ENCODE assay signal across 8 cellular contexts in genomic region chr19:11738746-11739620, GRCh38. TPM values are rescaled to one million over a fixed set of nuclear protein-coding genes. Genes with fewer than 3 reads are reported as not detected.
DNase-seq lines count a peak whose midpoint lies in the region; ATAC-seq and TF ChIP-seq lines count a peak whose summit lies in the region.

Gene ZNF823 (minus strand): TSS chr19:11738946. CDS start chr19:11738819, 127 bp downstream.

- WGBS in SK-N-SH (ENCODE audit: low lambda C conversion rate) = under 1% methylated on average over 13 of the region's 35 CpGs

- H3K9ac ChIP-seq in SK-N-SH = peak within 1 kb of the TSS; percentile 87

- peaks cover 0 to 4% of the 10 kb centered on the region in 2 donors for H3K9me3 Mint-ChIP-seq in activated naive CD4-positive, alpha-beta T cell treated with anti-CD3 and anti-CD28 coated beads, Interleukin-2, amount 50 U/mL, for 72 hours

- TF ChIP-seq CTCF in NB4 (IDR thresholded peaks at IDR 0.05; ENCODE audit: low read depth, low read length) (no peak), SK-N-SH (IDR thresholded peaks at IDR 0.05) (no peak)

- no peaks in the 10 kb centered on the region for H3K9me2 ChIP-seq in SK-N-SH

- H3K36me3 ChIP-seq in SK-N-SH (replicated peaks in 1 of 2; ENCODE audit: control insufficient read depth in 1 of 2, insufficient read depth in 2 of 2, low read length in 1 of 2) = peaks cover 0 to 8% of the 10 kb centered on the region in 2 experiments

- CTCF ChIA-PET in SK-N-SH (lab: Yijun Ruan, JAX) = interaction anchor here (1.4 to 2.2 kb wide), 4 partner anchors 38 to 58 kb away, joined by 4 to 13 read pairs (median 6); no protein-coding TSS in a partner anchor

- peak within 1 kb of the TSS; percentile 94 for H2AFZ ChIP-seq in SK-N-SH (ENCODE audit: low read depth)

- peaks cover 9 to 13% of the 10 kb centered on the region in 2 experiments; a peak in 2 of 4 replicates for H3K4me1 ChIP-seq in SK-N-SH (ENCODE audit: control insufficient read depth in 1 of 2, insufficient read depth in 2 of 2, low read depth in 1 of 2, low read length in 1 of 2)

- no peak for TF ChIP-seq EP300 in SK-N-SH (IDR thresholded peaks at IDR 0.05; ENCODE audit: borderline replicate concordance in 1 of 2, low read depth in 1 of 2, low read length in 1 of 2)

- peaks cover 45% of the 10 kb centered on the region for H3K79me2 ChIP-seq in SK-N-SH (ENCODE audit: insufficient read depth)

- TF ChIP-seq POLR2A in NB4 (IDR thresholded peaks at IDR 0.05; ENCODE audit: extremely low read depth, insufficient read length) = peak; percentile 76

- ATAC-seq in HG02571 (IDR thresholded peaks at IDR 0.05; ENCODE audit: unreplicated experiment) = peak; percentile 95
- peak; percentile 99 for ATAC-seq in activated naive CD4-positive, alpha-beta T cell treated with anti-CD3 and anti-CD28 coated beads, Interleukin-2, amount 50 U/mL, for 72 hours

- no peaks in the 10 kb centered on the region for H3K27me3 ChIP-seq in SK-N-SH (ENCODE audit: insufficient read depth)

- H3K4me3 ChIP-seq in GM08714 (ENCODE audit: low read length) = peak within 1 kb of the TSS; percentile 84
- H3K4me3 ChIP-seq in NB4 (ENCODE audit: low read depth, low read length) = peak within 1 kb of the TSS; percentile 76
- H3K4me3 ChIP-seq in SK-N-SH (ENCODE audit: low read depth in 2 of 2, low read length in 1 of 2) = peak within 1 kb of the TSS; percentile 82 to 89

- DNase-seq in NB4 (ENCODE audit: low read depth) = peak; percentile 98
- DNase-seq in SK-N-SH = peak; percentile 95
- DNase-seq in activated naive CD4-positive, alpha-beta T cell treated with anti-CD3 and anti-CD28 coated beads, Interleukin-2, amount 50 U/mL, for 72 hours (ENCODE audit: low spot score in 2 of 2) = peak; percentile 96 to 97
- DNase-seq in glomerular visceral epithelial cell (ENCODE audit: extremely low spot score) = peak; percentile 99
- DNase-seq in occipital lobe (lab: John Stamatoyannopoulos, UW) = peak; percentile 98

- H4K20me1 ChIP-seq in SK-N-SH (ENCODE audit: insufficient read depth) = no peaks in the 10 kb centered on the region

- peak within 1 kb of the TSS; percentile 63 to 94 for H3K27ac ChIP-seq in SK-N-SH (ENCODE audit: low read depth in 2 of 2, low read length in 1 of 2)
- peak within 1 kb of the TSS; percentile 78 for H3K27ac ChIP-seq in temporal lobe (ENCODE audit: low read depth, low read length)

- POLR2A ChIA-PET in SK-N-SH (lab: Yijun Ruan, JAX) = no interaction called here

- peaks cover 13 to 14% of the 10 kb centered on the region in 2 donors for H3K36me3 Mint-ChIP-seq in activated naive CD4-positive, alpha-beta T cell treated with anti-CD3 and anti-CD28 coated beads, Interleukin-2, amount 50 U/mL, for 72 hours

- peak within 1 kb of the TSS; percentile 90 for H3K4me2 ChIP-seq in SK-N-SH

- H3K27ac Mint-ChIP-seq in activated naive CD4-positive, alpha-beta T cell treated with anti-CD3 and anti-CD28 coated beads, Interleukin-2, amount 50 U/mL, for 72 hours = peak within 1 kb of the TSS; percentile 90 to 95

- no peaks in the 10 kb centered on the region for H3K9me3 ChIP-seq in SK-N-SH

- no peak for TF ChIP-seq RAD21 in SK-N-SH (IDR thresholded peaks at IDR 0.05; ENCODE audit: low read length)

- no peaks in the 10 kb centered on the region for H3F3A ChIP-seq in SK-N-SH (replicated peaks; ENCODE audit: insufficient read depth)

TF ChIP-seq in SK-N-SH, 30 proteins besides CTCF, POLR2A, EP300 and RAD21 (continues in another document):
- no peak for TF ChIP-seq RFX5 (IDR thresholded peaks at IDR 0.05; ENCODE audit: low read length)
- TF ChIP-seq POLR2AphosphoS5 (IDR thresholded peaks at IDR 0.05; ENCODE audit: low read depth, low read length) = peak; percentile 93
- TF ChIP-seq REST (IDR thresholded peaks at IDR 0.05; ENCODE audit: low read depth, low read length) = peak; percentile 45; the same call in 1 of the 2 replicates
- TF ChIP-seq RXRA (IDR thresholded peaks at IDR 0.05; ENCODE audit: borderline replicate concordance, low read depth) = no peak
- no peak for TF ChIP-seq ZBTB33 (IDR thresholded peaks at IDR 0.05; ENCODE audit: borderline replicate concordance, low read depth)
- TF ChIP-seq GABPA (IDR thresholded peaks at IDR 0.05; ENCODE audit: low read depth) = peak; percentile 86
- peak; percentile 69 for TF ChIP-seq CHD2 (IDR thresholded peaks at IDR 0.05; ENCODE audit: low read length, partially characterized antibody)
- TF ChIP-seq, protein P1, sequence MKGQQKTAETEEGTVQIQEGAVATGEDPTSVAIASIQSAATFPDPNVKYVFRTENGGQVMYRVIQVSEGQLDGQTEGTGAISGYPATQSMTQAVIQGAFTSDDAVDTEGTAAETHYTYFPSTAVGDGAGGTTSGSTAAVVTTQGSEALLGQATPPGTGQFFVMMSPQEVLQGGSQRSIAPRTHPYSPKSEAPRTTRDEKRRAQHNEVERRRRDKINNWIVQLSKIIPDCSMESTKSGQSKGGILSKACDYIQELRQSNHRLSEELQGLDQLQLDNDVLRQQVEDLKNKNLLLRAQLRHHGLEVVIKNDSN (IDR thresholded peaks at IDR 0.05; ENCODE audit: borderline replicate concordance, low read depth) = no peak
- TF ChIP-seq RCOR1 (IDR thresholded peaks at IDR 0.05; ENCODE audit: low read length) = peak; percentile 14; the same call in 1 of the 2 replicates
- no peak for TF ChIP-seq YY1 (IDR thresholded peaks at IDR 0.05; ENCODE audit: low read depth)
- no peak for TF ChIP-seq MEF2A (IDR thresholded peaks at IDR 0.05; ENCODE audit: borderline replicate concordance, low read depth)
- peak; percentile 44 for TF ChIP-seq TAF1 (IDR thresholded peaks at IDR 0.05; ENCODE audit: borderline replicate concordance, low read depth, low read length)
- TF ChIP-seq, protein P2, sequence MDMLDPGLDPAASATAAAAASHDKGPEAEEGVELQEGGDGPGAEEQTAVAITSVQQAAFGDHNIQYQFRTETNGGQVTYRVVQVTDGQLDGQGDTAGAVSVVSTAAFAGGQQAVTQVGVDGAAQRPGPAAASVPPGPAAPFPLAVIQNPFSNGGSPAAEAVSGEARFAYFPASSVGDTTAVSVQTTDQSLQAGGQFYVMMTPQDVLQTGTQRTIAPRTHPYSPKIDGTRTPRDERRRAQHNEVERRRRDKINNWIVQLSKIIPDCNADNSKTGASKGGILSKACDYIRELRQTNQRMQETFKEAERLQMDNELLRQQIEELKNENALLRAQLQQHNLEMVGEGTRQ (IDR thresholded peaks at IDR 0.05; ENCODE audit: borderline replicate concordance, low read depth, low read length) = no peak
- no peak for TF ChIP-seq JUND (IDR thresholded peaks at IDR 0.05)
- no peak for TF ChIP-seq FOSL2 (IDR thresholded peaks at IDR 0.05; ENCODE audit: borderline replicate concordance, low read depth)
- TF ChIP-seq, protein P3, sequence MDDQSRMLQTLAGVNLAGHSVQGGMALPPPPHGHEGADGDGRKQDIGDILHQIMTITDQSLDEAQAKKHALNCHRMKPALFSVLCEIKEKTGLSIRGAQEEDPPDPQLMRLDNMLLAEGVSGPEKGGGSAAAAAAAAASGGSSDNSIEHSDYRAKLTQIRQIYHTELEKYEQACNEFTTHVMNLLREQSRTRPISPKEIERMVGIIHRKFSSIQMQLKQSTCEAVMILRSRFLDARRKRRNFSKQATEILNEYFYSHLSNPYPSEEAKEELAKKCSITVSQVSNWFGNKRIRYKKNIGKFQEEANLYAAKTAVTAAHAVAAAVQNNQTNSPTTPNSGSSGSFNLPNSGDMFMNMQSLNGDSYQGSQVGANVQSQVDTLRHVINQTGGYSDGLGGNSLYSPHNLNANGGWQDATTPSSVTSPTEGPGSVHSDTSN (IDR thresholded peaks at IDR 0.05) = peak; percentile 99

RNA-seq across cellular contexts. Expression of gene ZNF823, which starts in this region (rescaled TPM):
- 1.5 and 2.2 TPM in 2 replicates for polyA plus RNA-seq in SK-N-SH (2012; rRNA removed)
- 2.1 TPM in 2 replicates for polyA plus RNA-seq in SK-N-SH (2012; cell fraction: cytosol; rRNA removed)
- polyA plus RNA-seq in SK-N-SH (2012; cell fraction: nucleus; rRNA removed) = 2.2 and 4.4 TPM in 2 replicates
- 1 to 10 TPM; 3.0 to 7.1 TPM for total RNA-seq in activated naive CD4-positive, alpha-beta T cell treated with anti-CD3 and anti-CD28 coated beads, Interleukin-2, amount 50 U/mL, for 72 hours
- total RNA-seq in occipital lobe = 18.6 TPM
- 14.0 TPM for total RNA-seq in temporal lobe

Comparison
In these comparisons a context has a peak if more than half of its experiments do, and no peak if none do; other contexts are left out.
1. Peak in every context shown above with its lines: DNase-seq, ATAC-seq, H3K4me3 ChIP-seq and H3K27ac ChIP-seq.